In the genomic region with DNA sequence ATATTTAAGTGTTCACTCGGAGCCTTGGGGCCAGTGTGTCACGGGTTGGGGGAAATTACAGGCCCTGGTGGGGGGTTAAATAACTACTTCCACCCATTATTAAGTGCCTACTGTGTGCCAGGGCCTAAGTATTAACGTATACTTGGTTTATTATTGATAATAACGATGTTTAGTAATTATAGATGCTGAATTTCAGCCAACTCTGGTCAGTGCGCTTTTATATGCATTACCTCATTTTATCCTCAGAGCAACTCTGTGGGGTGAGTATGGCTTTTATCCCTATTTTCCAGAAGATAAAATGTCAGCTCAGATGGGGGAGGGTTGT, we compare ENCODE assay signal across 1 cellular context.
TF ChIP-seq lines count a peak whose summit lies in the region.

No MANE protein-coding gene starts in this region.

TF ChIP-seq in HEK293T, 16 proteins besides CTCF, POLR2A, EP300 and RAD21 (continued from another document):
- TF ChIP-seq PKNOX1 (IDR thresholded peaks at IDR 0.05): no peak
